24 cellular contexts compared by ENCODE assay signal in the genomic region with DNA sequence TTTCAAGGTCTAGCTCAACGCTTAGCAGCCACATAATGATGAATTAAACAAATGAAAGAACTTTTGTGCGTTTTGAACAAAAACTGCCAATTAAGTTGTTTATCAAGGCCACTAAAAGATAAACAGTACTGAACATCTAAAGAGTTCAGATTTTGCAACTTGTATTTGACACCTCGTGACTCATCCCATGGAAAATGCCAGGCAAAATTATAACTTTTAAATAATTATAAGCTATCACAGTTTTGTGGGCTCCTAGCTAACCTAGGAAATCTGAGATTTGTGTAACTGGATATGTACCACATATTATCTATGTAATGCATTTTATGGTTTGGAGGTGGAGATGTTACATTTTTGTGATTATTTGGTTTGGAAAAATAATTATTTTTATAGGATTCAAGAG. TPM values are rescaled to one million over a fixed set of nuclear protein-coding genes. Genes with fewer than 3 reads are reported as not detected.
DNase-seq lines count a peak whose midpoint lies in the region; ATAC-seq and TF ChIP-seq lines count a peak whose summit lies in the region.
"Had no signal": no experiment of that assay in that cellular context is flagged by ENCODE, and none has a peak within 500 bp of the region (broad histone marks: within the 10 kb centered on the region; RNA-seq: fewer than 3 reads in every experiment).

No MANE protein-coding gene starts in this region.

- WGBS in mesenchymal stem cell: 70% methylated on average over 2 of the region's 3 CpGs

- no peak overlapping the region for H4K8ac ChIP-seq in mesenchymal stem cell (ENCODE audit: low read length)

- no peak overlapping the region for H3K27ac ChIP-seq in mesenchymal stem cell (ENCODE audit: low read length, poor library complexity, severe bottlenecking)
- H3K27ac ChIP-seq: BLaER1, RWPE1 had no signal

- no peak for ATAC-seq in GM18907 (IDR thresholded peaks at IDR 0.05; ENCODE audit: unreplicated experiment)
- ATAC-seq in GM21528 (IDR thresholded peaks at IDR 0.05; ENCODE audit: low FRiP score, unreplicated experiment): no peak
- ATAC-seq: GM23338, Panc1, T-cell had no signal

- TF ChIP-seq CTCF in choroid plexus epithelial cell (conservative IDR thresholded peaks at IDR 0.05; ENCODE audit: low read depth, low read length): no peak

- H3K9me3 ChIP-seq in mesenchymal stem cell (ENCODE audit: control insufficient read depth, low read length): peaks cover 23% of the 10 kb centered on the region

- H3K4me1 ChIP-seq in mesenchymal stem cell (ENCODE audit: control insufficient read depth, insufficient read depth, low read depth, low read length): no peaks in the 10 kb centered on the region
- H3K4me1 ChIP-seq: BLaER1 had no signal

- H3K4me3 ChIP-seq in choroid plexus epithelial cell (ENCODE audit: low read depth, low read length): no peak overlapping the region
- H3K4me3 ChIP-seq in mesenchymal stem cell (ENCODE audit: insufficient read depth in 1 of 2, low read depth in 1 of 2, low read length in 2 of 2): no peak overlapping the region
- H3K4me3 ChIP-seq: BLaER1, GM23338 had no signal

- H3K4me2 ChIP-seq in mesenchymal stem cell (ENCODE audit: low read length, poor library complexity, severe bottlenecking): no peak overlapping the region
- H3K4me2 ChIP-seq: BLaER1, GM23338 had no signal

- no peak overlapping the region for H3K9ac ChIP-seq in mesenchymal stem cell (ENCODE audit: low read length)
- H3K9ac ChIP-seq: BLaER1 had no signal

- no peak overlapping the region for H4K91ac ChIP-seq in mesenchymal stem cell (ENCODE audit: low read length)

- H3K14ac ChIP-seq in mesenchymal stem cell (ENCODE audit: low read length in 2 of 2): no peak overlapping the region

- no peak overlapping the region for H3K18ac ChIP-seq in mesenchymal stem cell (ENCODE audit: low read depth in 1 of 2, low read length in 2 of 2)

- H3K4ac ChIP-seq in mesenchymal stem cell (ENCODE audit: low read depth in 1 of 2, low read length in 2 of 2): no peak overlapping the region

- H2BK15ac ChIP-seq in mesenchymal stem cell (ENCODE audit: low read depth, poor library complexity, severe bottlenecking): no peak overlapping the region

- no peak overlapping the region for H2BK12ac ChIP-seq in mesenchymal stem cell (ENCODE audit: low read length in 2 of 2)

- H3K27me3 ChIP-seq in mesenchymal stem cell (ENCODE audit: control insufficient read depth in 1 of 2, insufficient read depth in 1 of 2, low read length in 2 of 2): no peaks in the 10 kb centered on the region
- H3K27me3 ChIP-seq: BLaER1 had no signal

- peaks cover 0 to 85% of the 10 kb centered on the region in 2 experiments for H3K36me3 ChIP-seq in mesenchymal stem cell (ENCODE audit: control insufficient read depth in 1 of 2, insufficient read depth in 2 of 2, low read depth in 1 of 2, low read length in 2 of 2)

- DNase-seq in HCEC 1CT (peak; percentile 11), NCI-H69 (lab: John Stamatoyannopoulos, UW) (peak; percentile 78), choroid plexus epithelial cell (ENCODE audit: low read depth) (peak; percentile 30), mesenchymal stem cell (peak; percentile 43)
- DNase-seq in stimulated activated naive CD4-positive, alpha-beta T cell treated with Interleukin-2 at 50 U/mL for 16 hours (lab: John Stamatoyannopoulos, UW): no peak
- DNase-seq in stimulated activated CD8-positive, alpha-beta memory T cell treated with anti-CD3 and anti-CD28 coated beads, Interleukin-4, amount 100 ng/mL, for 48 hours: no peak
- DNase-seq: CD4-positive, alpha-beta T cell; COR-L47; H9; Karpas-422; MV-4-11; NCI-H1105; NCI-H1436 treated with DMSO at 0.1 percent for 48 hours; NCI-H187 treated with DMSO at 0.1 percent for 48 hours; NCI-H446 treated with DMSO at 0.1 percent for 48 hours; NCI-H526; SHP77; T-cell had no signal

- no peak overlapping the region for H2AK5ac ChIP-seq in mesenchymal stem cell (ENCODE audit: low read length, severe bottlenecking)

- H3K23ac ChIP-seq in mesenchymal stem cell (ENCODE audit: low read length in 2 of 2): no peak overlapping the region

- H3K79me1 ChIP-seq in mesenchymal stem cell (replicated peaks; ENCODE audit: low read length, poor library complexity, severe bottlenecking): peaks cover 1% of the 10 kb centered on the region

- H2AFZ ChIP-seq in mesenchymal stem cell (ENCODE audit: low read depth, low read length): no peak overlapping the region
- H2AFZ ChIP-seq: GM23338 had no signal

- no peak overlapping the region for H2BK5ac ChIP-seq in mesenchymal stem cell (ENCODE audit: low read depth, low read length, poor library complexity, severe bottlenecking)

- no peak overlapping the region for H2BK120ac ChIP-seq in mesenchymal stem cell (ENCODE audit: low read depth, low read length)

RNA-seq across cellular contexts. Expression of gene BAG2, which starts 9.6 kb away (rescaled TPM):
- 5.6 TPM for polyA plus RNA-seq in mesenchymal stem cell (2013, experiment 1 of 2)
- 5.8 TPM for polyA plus RNA-seq in mesenchymal stem cell (2013, experiment 2 of 2)

RNA-seq across cellular contexts. Expression of gene RAB23, which starts 59.6 kb away (rescaled TPM):
- 21.7 TPM for polyA plus RNA-seq in mesenchymal stem cell (2013, experiment 1 of 2)
- polyA plus RNA-seq in mesenchymal stem cell (2013, experiment 2 of 2): 22.7 TPM

Comparison
In these comparisons a context has a peak if more than half of its experiments do, and no peak if none do; other contexts are left out.
1. DNase-seq: peak in HCEC 1CT (single experiment), NCI-H69 (single experiment), choroid plexus epithelial cell (single experiment) and mesenchymal stem cell (single experiment); none in stimulated activated naive CD4-positive, alpha-beta T cell treated with Interleukin-2 at 50 U/mL for 16 hours (single experiment) and stimulated activated CD8-positive, alpha-beta memory T cell treated with anti-CD3 and anti-CD28 coated beads, Interleukin-4, amount 100 ng/mL, for 48 hours (single experiment).